9 cellular contexts compared by ENCODE assay signal in the genomic region with DNA sequence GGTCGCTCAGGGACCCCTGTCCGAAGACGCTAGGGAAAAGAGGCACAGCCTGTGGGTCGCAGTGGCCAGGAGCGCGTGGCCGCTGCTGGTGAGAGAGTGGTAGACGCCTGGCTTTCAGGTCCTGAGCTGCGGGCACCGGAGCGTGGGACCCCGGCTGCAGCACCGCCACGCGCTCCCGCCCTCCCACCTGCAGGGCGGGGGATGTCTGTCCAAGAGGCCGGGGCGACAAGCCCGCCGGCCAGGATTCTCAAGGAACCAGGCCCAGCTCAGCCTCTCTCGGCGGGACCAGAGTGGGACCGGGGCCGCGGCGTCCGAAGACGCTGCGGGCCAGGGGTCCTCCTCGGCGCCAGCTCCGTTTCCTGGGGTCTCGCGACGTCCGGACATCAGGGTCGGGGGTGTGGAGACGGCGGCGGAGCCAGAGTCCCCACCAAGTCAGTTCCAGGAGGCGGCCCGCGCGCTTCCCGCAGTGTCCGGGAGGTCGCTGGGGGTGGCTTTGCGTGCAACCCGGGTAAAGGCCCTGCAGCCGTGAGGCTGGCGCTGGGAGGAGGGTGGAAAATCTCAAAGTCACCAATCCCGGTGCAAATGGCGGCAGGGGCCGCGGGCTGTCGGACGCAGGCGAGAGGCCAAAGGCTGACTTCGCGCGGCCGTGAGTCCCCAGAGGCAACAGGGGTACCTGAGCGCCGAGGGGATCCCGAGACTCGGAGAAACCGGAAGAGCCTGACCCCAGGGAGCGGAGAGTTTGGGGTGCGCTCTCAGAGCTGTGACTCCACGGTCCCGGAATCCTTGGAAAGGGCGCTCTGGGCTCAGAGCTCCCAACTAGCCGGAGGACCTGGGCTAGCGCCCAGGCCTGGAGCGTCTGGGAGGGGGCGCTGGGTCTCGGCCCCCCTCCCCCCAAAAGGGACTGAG. TPM values are rescaled to one million over a fixed set of nuclear protein-coding genes. Genes with fewer than 3 reads are reported as not detected.
DNase-seq lines count a peak whose midpoint lies in the region; ATAC-seq, FAIRE-seq and TF ChIP-seq lines count a peak whose summit lies in the region.
"Had no signal": no experiment of that assay in that cellular context is flagged by ENCODE, and none has a peak within 500 bp of the region (broad histone marks: within the 10 kb centered on the region; RNA-seq: fewer than 3 reads in every experiment).

No MANE protein-coding gene starts in this region.

- H3K79me2 ChIP-seq in H1 (ENCODE audit: control insufficient read depth in 1 of 2, insufficient read depth in 2 of 2, low read length in 2 of 2) (no peaks in the 10 kb centered on the region), HepG2 (ENCODE audit: insufficient read depth, low read length) (peaks cover 34% of the 10 kb centered on the region)

- in situ Hi-C loops in HepG2 (cut with HindIII; ENCODE audit: extremely low pct_ligation_motif_present, low pct_unique_long_range_greater_than_20kb), result loop anchor here (10.0 kb wide), 1 partner anchor 639 kb away; no protein-coding TSS in a partner anchor

- H2BK20ac ChIP-seq in H1 (ENCODE audit: low read length), result no peak overlapping the region

- H2BK5ac ChIP-seq in H1 (ENCODE audit: low read depth, low read length), result peak overlapping the region; percentile 5; the same call in 1 of the 2 replicates

- no peak overlapping the region for H3K4ac ChIP-seq in H1 (replicated peaks; ENCODE audit: insufficient read length, low read depth, low read length)

- peak in 1 of 2 experiments; percentile 67 for DNase-seq in H1 (ENCODE audit: low read depth in 1 of 2, low spot score in 2 of 2)
- DNase-seq in HepG2 (ENCODE audit: low spot score), result no peak
- DNase-seq in substantia nigra (lab: John Stamatoyannopoulos, UW), result no peak
- DNase-seq in NCI-H510A (lab: John Stamatoyannopoulos, UW), result no peak
- no peak for DNase-seq in NCI-H187 (lab: John Stamatoyannopoulos, UW)

- H3K56ac ChIP-seq in H1 (replicated peaks; ENCODE audit: insufficient read length, low read depth, low read length), result no peak overlapping the region

- H3K27me3 ChIP-seq in HUES48 (ENCODE audit: control insufficient read depth, insufficient read depth, low read length) (peaks cover 100% of the 10 kb centered on the region), H1 (replicated peaks in 1 of 4; ENCODE audit: control insufficient read depth in 3 of 4, extremely low read depth in 1 of 4, insufficient read depth in 3 of 4, low read length in 3 of 4) (peaks cover 72 to 100% (median 83%) of the 10 kb centered on the region in 4 experiments), HepG2 (ENCODE audit: control insufficient read depth in 1 of 2, insufficient read depth in 2 of 2, low read length in 2 of 2) (no peaks in the 10 kb centered on the region; a peak in 1 of 5 replicates)

- no peak for TF ChIP-seq POLR2A in H1 (IDR thresholded peaks at IDR 0.05; ENCODE audit: control extremely low read depth in 1 of 2, low read depth in 2 of 2, low read length in 2 of 2)
- TF ChIP-seq POLR2A in HepG2 (IDR thresholded peaks at IDR 0.05; ENCODE audit: insufficient read depth in 1 of 2, low read depth in 2 of 2, low read length in 2 of 2), result no peak

- H3K4me2 ChIP-seq in H1 (ENCODE audit: insufficient read depth in 1 of 2, low read depth in 2 of 2, low read length in 2 of 2) (peak overlapping the region; percentile 67 to 96), HepG2 (ENCODE audit: low read depth, low read length) (no peak overlapping the region)

- H3K23me2 ChIP-seq in H1 (ENCODE audit: low read depth, low read length), result peaks cover 20% of the 10 kb centered on the region; the same call in 1 of the 2 replicates

- no TSS peak for BruUV-seq in HepG2 (replicated peaks; lab: Mats Ljungman, UMichigan)

- no peak for TF ChIP-seq EP300 in H1 (IDR thresholded peaks at IDR 0.05; ENCODE audit: borderline replicate concordance in 1 of 2, low read depth in 2 of 2, low read length in 2 of 2)
- TF ChIP-seq EP300 in HepG2 (IDR thresholded peaks at IDR 0.05; ENCODE audit: low read depth in 2 of 2, low read length in 2 of 2), result no peak
- TF ChIP-seq EP300 in HepG2 (CRISPR knock-in tag; IDR thresholded peaks at IDR 0.05; ENCODE audit: borderline replicate concordance), result no peak

- H2AFZ ChIP-seq in H1 (ENCODE audit: low read length) (peak overlapping the region; percentile 80; the same call in 1 of the 2 replicates), HepG2 (ENCODE audit: low read length) (no peak overlapping the region)

- no peak overlapping the region for H3K9ac ChIP-seq in HUES48 (ENCODE audit: low read depth, low read length)
- no peak overlapping the region for H3K9ac ChIP-seq in H1 (replicated peaks in 1 of 4; ENCODE audit: extremely low read depth in 1 of 4, low read depth in 3 of 4, low read length in 3 of 4)
- no peak overlapping the region for H3K9ac ChIP-seq in HepG2 (ENCODE audit: insufficient read depth, low read depth, low read length)

- H3K18ac ChIP-seq in H1 (ENCODE audit: extremely low read depth, low read length), result peak overlapping the region; percentile 48

- intact Hi-C loops in HepG2 (cut with micrococcal nuclease; ENCODE audit: unreplicated experiment), result no loop called here

- peaks cover 5 to 16% of the 10 kb centered on the region in 2 experiments for H4K20me1 ChIP-seq in H1 (replicated peaks in 1 of 2; ENCODE audit: control insufficient read depth in 1 of 2, insufficient read depth in 2 of 2, low read length in 2 of 2)
- H4K20me1 ChIP-seq in HepG2 (ENCODE audit: insufficient read depth, low read length), result peaks cover 28% of the 10 kb centered on the region; the same call in 1 of the 2 replicates

- H3K36me3 ChIP-seq in HUES48 (ENCODE audit: control insufficient read depth, insufficient read depth, low read length) (no peaks in the 10 kb centered on the region), H1 (ENCODE audit: control insufficient read depth in 2 of 4, insufficient read depth in 4 of 4, low read length in 3 of 4) (peaks cover 0 to 5% (median 0%) of the 10 kb centered on the region in 4 experiments; a peak in 1 of 8 replicates), HepG2 (replicated peaks in 1 of 2; ENCODE audit: control insufficient read depth in 1 of 2, insufficient read depth in 2 of 2, low read length in 2 of 2) (peaks cover 5 to 21% of the 10 kb centered on the region in 2 experiments; a peak in 2 of 5 replicates)

- POLR2A ChIA-PET in H1 (lab: Charles Lee; ENCODE audit: partially characterized antibody), result interaction anchor here (1.1 to 2.0 kb wide), 4 partner anchors 10 to 21 kb away, joined by 3 to 5 read pairs (median 4); no protein-coding TSS in a partner anchor
- POLR2A ChIA-PET in HepG2 (lab: Yijun Ruan, JAX), result no interaction called here

- H3K79me1 ChIP-seq in H1 (ENCODE audit: low read depth, low read length), result no peaks in the 10 kb centered on the region

- H2BK120ac ChIP-seq in H1 (replicated peaks; ENCODE audit: low read depth, low read length), result no peak overlapping the region

- H3K9me3 ChIP-seq in HUES48 (ENCODE audit: control insufficient read depth, insufficient read depth, low read length) (no peaks in the 10 kb centered on the region), H1 (ENCODE audit: insufficient read depth in 2 of 2, low read depth in 1 of 2, low read length in 1 of 2) (no peaks in the 10 kb centered on the region), HepG2 (ENCODE audit: low read length) (no peaks in the 10 kb centered on the region)

- H3K4me1 ChIP-seq in HUES48 (ENCODE audit: control insufficient read depth, insufficient read depth, low read length) (no peaks in the 10 kb centered on the region; the same call in none of the 2 replicates), H1 (replicated peaks in 1 of 4; ENCODE audit: control insufficient read depth in 3 of 4, insufficient read depth in 4 of 4, low read length in 3 of 4) (peaks cover 0 to 45% (median 21%) of the 10 kb centered on the region in 4 experiments; a peak in 6 of 7 replicates), HepG2 (ENCODE audit: insufficient read depth, low read length) (peaks cover 15% of the 10 kb centered on the region)

- no peak overlapping the region for H2BK12ac ChIP-seq in H1 (ENCODE audit: low read depth, low read length)

- H3K14ac ChIP-seq in H1 (ENCODE audit: insufficient read length), result no peak overlapping the region

- H4K8ac ChIP-seq in H1 (ENCODE audit: extremely low read depth, insufficient read depth, low read length), result peak overlapping the region; percentile 28; the same call in 1 of the 2 replicates

- H4K91ac ChIP-seq in H1 (replicated peaks; ENCODE audit: insufficient read length, low read length), result no peak overlapping the region

- TF ChIP-seq CTCF in H1 (IDR thresholded peaks at IDR 0.05; ENCODE audit: control extremely low read depth in 1 of 3, insufficient read depth in 1 of 3, low read depth in 1 of 3, low read length in 3 of 3), result no peak
- no peak for TF ChIP-seq CTCF in HepG2 (CRISPR knock-in tag; IDR thresholded peaks at IDR 0.05)

- no peak overlapping the region for H2BK15ac ChIP-seq in H1 (ENCODE audit: low read length)

- H3K23ac ChIP-seq in H1 (ENCODE audit: insufficient read length), result no peak overlapping the region

- H3K4me3 ChIP-seq in HUES48 (ENCODE audit: low read depth, low read length) (peak overlapping the region; percentile 57), H1 (ENCODE audit: extremely low read depth in 1 of 4, insufficient read depth in 2 of 4, low read depth in 3 of 4, low read length in 4 of 4) (peak overlapping the region; percentile 14 to 62 (median 52)), HepG2 (replicated peaks in 1 of 3; ENCODE audit: insufficient read depth in 1 of 3, low read depth in 2 of 3, low read length in 3 of 3) (no peak overlapping the region)

- H3K27ac ChIP-seq in HUES48 (ENCODE audit: low read depth, low read length) (no peak overlapping the region), H1 (ENCODE audit: low read depth, low read length) (no peak overlapping the region), HepG2 (ENCODE audit: extremely low read length, insufficient read depth, low read length) (no peak overlapping the region), substantia nigra (ENCODE audit: low read depth, low read length, poor library complexity, severe bottlenecking) (peak overlapping the region; percentile 4)

- TF ChIP-seq RAD21 in H1 (IDR thresholded peaks at IDR 0.05 in 1 of 2, conservative IDR thresholded peaks at IDR 0.05 in 1 of 2; ENCODE audit: low read depth in 2 of 2, low read length in 2 of 2), result no peak
- 0 out of 2 replicates have a peak, but pooled peaks have one; percentile 7 for TF ChIP-seq RAD21 in HepG2 (CRISPR knock-in tag; IDR thresholded peaks at IDR 0.05)

- no peak overlapping the region for H4K5ac ChIP-seq in H1 (ENCODE audit: insufficient read length, low read depth, low read length)

- ATAC-seq in HepG2, result peak; percentile 4; the same call in 2 of the 3 replicates
- ATAC-seq in HG03571 (IDR thresholded peaks at IDR 0.05; ENCODE audit: unreplicated experiment), result no peak
- ATAC-seq in HG03460 (IDR thresholded peaks at IDR 0.05; ENCODE audit: unreplicated experiment), result no peak

- FAIRE-seq in H1 (lab: Jason Lieb, UNC) (no peak), HepG2 (lab: Jason Lieb, UNC) (no peak)
- FAIRE-seq: GM18507 had no signal

- WGBS in H1 (ENCODE audit: extremely low coverage in 1 of 2, insufficient coverage in 1 of 2, insufficient read length in 1 of 2, insufficient replicate concordance in 2 of 2, low coverage in 1 of 2, low lambda C conversion rate in 2 of 2, missing lambda C conversion rate in 1 of 2), 2 experiments, result 2% methylated on average over 57 of the region's 78 CpGs; no CpG with 5 or more reads in 1 of the 2 experiments
- 98% methylated on average over 56 of the region's 78 CpGs for WGBS in HepG2 (ENCODE audit: low lambda C conversion rate)

- CTCF ChIA-PET in H1 (lab: Charles Lee; ENCODE audit: partially characterized antibody) (interaction anchor here (0.5 to 4.6 kb wide), 33 partner anchors 8 to 1588 kb away, joined by 3 to 25 read pairs (median 3); partner anchors contain the start of gene LRMDA), HepG2 (lab: Yijun Ruan, JAX; ENCODE audit: low intra/inter-chr PET ratio, low total read pairs) (no interaction called here)

- H2AK5ac ChIP-seq in H1 (ENCODE audit: low read depth, low read length), result no peak overlapping the region

RNA-seq across cellular contexts. Expression of gene ZNF503, which starts 5.4 kb away (rescaled TPM):
- 0.13 and 0.27 TPM in 2 replicates for total RNA-seq in H1 (2021; fragmentation: NEBNext Ultra II Directional; extraction: Animal tissue kit (Norgen Biotek cat#: 25700))
- polyA plus RNA-seq in H1 (2011; rRNA removed), result 0.03 and 0.09 TPM in 2 replicates
- 0.05 TPM for polyA plus RNA-seq in H1 (2011; cell fraction: cytosol; rRNA removed)
- polyA plus RNA-seq in H1 (2011; cell fraction: nucleus; rRNA removed), result 0.13 TPM
- 0.07 to 0.11 TPM (median 0.08 TPM) in 4 replicates for polyA plus RNA-seq in H1 (2012, experiment 1 of 2)
- polyA plus RNA-seq in H1 (2012, experiment 2 of 2), result 0.14 TPM
- 0.20 TPM for polyA plus RNA-seq in H1 (2013, experiment 1 of 2)
- 0.13 TPM for polyA plus RNA-seq in H1 (2013, experiment 2 of 2)
- polyA minus RNA-seq in H1 (2011; rRNA and poly(A)+ RNA removed), result not detected in 2 replicates
- polyA minus RNA-seq in H1 (2011; cell fraction: cytosol; rRNA and poly(A)+ RNA removed), result not detected
- 0.20 TPM for polyA minus RNA-seq in H1 (2011; cell fraction: nucleus; rRNA and poly(A)+ RNA removed)
- total RNA-seq in HepG2 (2016; rRNA removed; fragmentation: Illumina TruSeq; extraction: Trizol), result 5.8 and 8.3 TPM in 2 replicates
- 1.8 and 1.9 TPM in 2 replicates for total RNA-seq in HepG2 (2016; cell fraction: cytosol; rRNA removed; fragmentation: Illumina TruSeq; extraction: Trizol; ENCODE audit: low read depth)
- total RNA-seq in HepG2 (2016; cell fraction: insoluble cytoplasmic fraction; rRNA removed; fragmentation: Illumina TruSeq; extraction: Trizol), result 5.6 and 8.5 TPM in 2 replicates
- total RNA-seq in HepG2 (2016; cell fraction: membrane; rRNA removed; fragmentation: Illumina TruSeq; extraction: Trizol), result 6.0 and 6.3 TPM in 2 replicates
- 8.7 TPM in 2 replicates for total RNA-seq in HepG2 (2016; cell fraction: nucleus; rRNA removed; fragmentation: Illumina TruSeq; extraction: Trizol)
- polyA plus RNA-seq in HepG2 (2011; rRNA removed), result 2.7 and 4.0 TPM in 2 replicates
- 2.4 and 4.0 TPM in 2 replicates for polyA plus RNA-seq in HepG2 (2011; cell fraction: cytosol; rRNA removed)
- polyA plus RNA-seq in HepG2 (2011; cell fraction: nucleus; rRNA removed), result 15.1 and 19.3 TPM in 2 replicates
- 9.8 and 13.3 TPM in 2 replicates for polyA plus RNA-seq in HepG2 (2012)
- polyA plus RNA-seq in HepG2 (2016; cell fraction: cytosol; fragmentation: Illumina TruSeq; extraction: Trizol; ENCODE audit: low read depth), result 1.3 and 1.4 TPM in 2 replicates
- 13.9 and 16.9 TPM in 2 replicates for polyA plus RNA-seq in HepG2 (2016; cell fraction: insoluble cytoplasmic fraction; fragmentation: Illumina TruSeq; extraction: Trizol; ENCODE audit: low read depth)
- 4.1 and 4.2 TPM in 2 replicates for polyA plus RNA-seq in HepG2 (2016; cell fraction: membrane; fragmentation: Illumina TruSeq; extraction: Trizol; ENCODE audit: low read depth)
- 25.1 and 25.7 TPM in 2 replicates for polyA plus RNA-seq in HepG2 (2016; cell fraction: nucleus; fragmentation: Illumina TruSeq; extraction: Trizol; ENCODE audit: insufficient read depth, low read depth)
- polyA minus RNA-seq in HepG2 (2011; rRNA and poly(A)+ RNA removed; ENCODE audit: low replicate concordance), result 1.0 and 15.3 TPM in 2 replicates
- polyA minus RNA-seq in HepG2 (2011; cell fraction: cytosol; rRNA and poly(A)+ RNA removed), result 10.1 and 11.8 TPM in 2 replicates
- 7.0 and 10.7 TPM in 2 replicates for polyA minus RNA-seq in HepG2 (2011; cell fraction: nucleus; rRNA and poly(A)+ RNA removed)

RNA-seq across cellular contexts. Expression of gene LRMDA, which starts 35.2 kb away (rescaled TPM):
- total RNA-seq in H1 (2021; fragmentation: NEBNext Ultra II Directional; extraction: Animal tissue kit (Norgen Biotek cat#: 25700)), result 0.86 and 2.4 TPM in 2 replicates
- polyA plus RNA-seq in H1 (2011; rRNA removed) (0.52 and 2.8 TPM in 2 replicates), HepG2 (2011; rRNA removed) (13.4 and 17.7 TPM in 2 replicates)
- polyA plus RNA-seq in H1 (2011; cell fraction: cytosol; rRNA removed), result 1.9 TPM
- polyA plus RNA-seq in H1 (2011; cell fraction: nucleus; rRNA removed), result 2.3 TPM
- 1.3 to 4.1 TPM (median 3.0 TPM) in 4 replicates for polyA plus RNA-seq in H1 (2012, experiment 1 of 2)
- 0.24 TPM for polyA plus RNA-seq in H1 (2012, experiment 2 of 2)
- polyA plus RNA-seq in H1 (2013, experiment 1 of 2), result 0.24 TPM
- polyA plus RNA-seq in H1 (2013, experiment 2 of 2), result 0.39 TPM
- 0.63 and 4.4 TPM in 2 replicates for polyA minus RNA-seq in H1 (2011; rRNA and poly(A)+ RNA removed)
- polyA minus RNA-seq in H1 (2011; cell fraction: cytosol; rRNA and poly(A)+ RNA removed), result 1.1 TPM
- polyA minus RNA-seq in H1 (2011; cell fraction: nucleus; rRNA and poly(A)+ RNA removed), result 5.4 TPM
- 19.3 and 22.0 TPM in 2 replicates for total RNA-seq in HepG2 (2016; rRNA removed; fragmentation: Illumina TruSeq; extraction: Trizol)
- 70.4 and 78.7 TPM in 2 replicates for total RNA-seq in HepG2 (2016; cell fraction: cytosol; rRNA removed; fragmentation: Illumina TruSeq; extraction: Trizol; ENCODE audit: low read depth)
- 20.0 and 23.4 TPM in 2 replicates for total RNA-seq in HepG2 (2016; cell fraction: insoluble cytoplasmic fraction; rRNA removed; fragmentation: Illumina TruSeq; extraction: Trizol)
- total RNA-seq in HepG2 (2016; cell fraction: membrane; rRNA removed; fragmentation: Illumina TruSeq; extraction: Trizol), result 36.7 and 40.7 TPM in 2 replicates
- 27.3 and 38.1 TPM in 2 replicates for total RNA-seq in HepG2 (2016; cell fraction: nucleus; rRNA removed; fragmentation: Illumina TruSeq; extraction: Trizol)
- polyA plus RNA-seq in HepG2 (2011; cell fraction: cytosol; rRNA removed), result 18.1 and 21.4 TPM in 2 replicates
- polyA plus RNA-seq in HepG2 (2011; cell fraction: nucleus; rRNA removed), result 10.7 and 11.9 TPM in 2 replicates
- 14.6 and 23.3 TPM in 2 replicates for polyA plus RNA-seq in HepG2 (2012)
- polyA plus RNA-seq in HepG2 (2016; cell fraction: cytosol; fragmentation: Illumina TruSeq; extraction: Trizol; ENCODE audit: low read depth), result 51.8 and 58.1 TPM in 2 replicates
- polyA plus RNA-seq in HepG2 (2016; cell fraction: insoluble cytoplasmic fraction; fragmentation: Illumina TruSeq; extraction: Trizol; ENCODE audit: low read depth), result 25.9 and 29.7 TPM in 2 replicates
- polyA plus RNA-seq in HepG2 (2016; cell fraction: membrane; fragmentation: Illumina TruSeq; extraction: Trizol; ENCODE audit: low read depth), result 28.6 and 35.5 TPM in 2 replicates
- 9.9 and 22.8 TPM in 2 replicates for polyA plus RNA-seq in HepG2 (2016; cell fraction: nucleus; fragmentation: Illumina TruSeq; extraction: Trizol; ENCODE audit: insufficient read depth, low read depth)
- 4.1 and 25.5 TPM in 2 replicates for polyA minus RNA-seq in HepG2 (2011; rRNA and poly(A)+ RNA removed; ENCODE audit: low replicate concordance)
- polyA minus RNA-seq in HepG2 (2011; cell fraction: cytosol; rRNA and poly(A)+ RNA removed), result 5.1 and 7.5 TPM in 2 replicates
- polyA minus RNA-seq in HepG2 (2011; cell fraction: nucleus; rRNA and poly(A)+ RNA removed), result 58.6 and 83.8 TPM in 2 replicates

Comparison
In these comparisons a context has a peak if more than half of its experiments do, and no peak if none do; other contexts are left out.
1. H3K4me3 ChIP-seq: peak in HUES48 (single experiment) and H1 (4 of 4); none in HepG2 (0 of 3).